Comparison of ENCODE assay signal across 35 cellular contexts in the genomic region with DNA sequence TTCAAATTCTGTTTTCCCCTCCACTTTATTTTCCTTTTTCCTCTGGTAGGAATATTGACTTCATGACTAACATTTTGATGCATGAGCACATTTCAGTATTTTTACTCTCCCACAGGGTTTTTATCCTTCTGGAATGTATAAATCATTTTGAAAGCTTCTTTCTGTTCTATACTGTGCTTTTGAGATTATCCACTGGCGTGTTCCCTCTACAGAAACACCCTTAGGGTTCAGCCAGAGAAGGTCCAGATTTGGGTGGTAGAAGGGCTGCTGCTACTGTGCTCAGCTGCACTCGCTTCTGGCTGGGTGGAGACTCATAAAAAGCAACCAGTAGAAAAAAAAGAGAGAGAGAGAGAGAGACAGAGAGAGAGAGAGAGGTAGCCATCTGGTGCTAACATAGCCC. TPM values are rescaled to one million over a fixed set of nuclear protein-coding genes. Genes with fewer than 3 reads are reported as not detected.
A peak's percentile ranks its signal among the peaks of the same experiment; 100 is the strongest.
DNase-seq lines count a peak whose midpoint lies in the region; ATAC-seq, FAIRE-seq and TF ChIP-seq lines count a peak whose summit lies in the region.
"Had no signal": no experiment of that assay in that cellular context is flagged by ENCODE, and none has a peak within 500 bp of the region (broad histone marks: within the 10 kb centered on the region; RNA-seq: fewer than 3 reads in every experiment).

No MANE protein-coding gene starts in this region.

- H3K4me1 ChIP-seq in osteoblast (ENCODE audit: insufficient read depth, low read length) = peaks cover 23% of the 10 kb centered on the region
- H3K4me1 ChIP-seq: thyroid gland had no signal

- H3K4me3 ChIP-seq in osteoblast (ENCODE audit: insufficient read depth, low read length) = no peak overlapping the region
- H3K4me3 ChIP-seq: right lobe of liver, thyroid gland had no signal

- H2AFZ ChIP-seq in osteoblast (ENCODE audit: low read length) = peak overlapping the region; percentile 61

- peak overlapping the region; percentile 92 for H3K27ac Mint-ChIP-seq in endothelial cell (ENCODE audit: unreplicated experiment)
- no peak overlapping the region for H3K27ac Mint-ChIP-seq in stimulated activated memory B cell treated with anti-CD40 and anti-IgM and Interleukin-4, amounts not matched to agents 10 μg/mL and 1 μg/mL and 100 μg/mL, for 72 hours
- H3K27ac Mint-ChIP-seq: activated CD4-positive, alpha-beta T cell treated with anti-CD3 and anti-CD28 coated beads for 36 hours; activated naive CD4-positive, alpha-beta T cell treated with anti-CD3 and anti-CD28 coated beads for 36 hours; activated T-cell treated with anti-CD3 and anti-CD28 coated beads, Interleukin-2, amount 50 U/mL, for 24 hours; CD4-positive, alpha-beta memory T cell; nephron; stimulated activated naive CD8-positive, alpha-beta T cell treated with anti-CD3 and anti-CD28 coated beads, Interleukin-15, amount 100 ng/mL, for 72 hours had no signal

- no peak for ATAC-seq in stimulated activated memory B cell treated with anti-CD40 and anti-IgM and Interleukin-4, amounts not matched to agents 10 μg/mL and 1 μg/mL and 100 μg/mL, for 72 hours
- ATAC-seq: activated CD4-positive, alpha-beta T cell treated with anti-CD3 and anti-CD28 coated beads for 36 hours; left ventricle myocardium superior; stimulated activated naive CD8-positive, alpha-beta T cell treated with anti-CD3 and anti-CD28 coated beads, Interleukin-15, amount 100 ng/mL, for 72 hours had no signal

- peaks cover 19% of the 10 kb centered on the region for H3K4me1 Mint-ChIP-seq in endothelial cell (ENCODE audit: unreplicated experiment)
- H3K4me1 Mint-ChIP-seq in stimulated activated memory B cell treated with anti-CD40 and anti-IgM and Interleukin-4, amounts not matched to agents 10 μg/mL and 1 μg/mL and 100 μg/mL, for 72 hours = no peaks in the 10 kb centered on the region
- H3K4me1 Mint-ChIP-seq: activated CD4-positive, alpha-beta T cell treated with anti-CD3 and anti-CD28 coated beads for 36 hours; CD4-positive, alpha-beta memory T cell; nephron; stimulated activated naive CD8-positive, alpha-beta T cell treated with anti-CD3 and anti-CD28 coated beads, Interleukin-15, amount 100 ng/mL, for 72 hours had no signal

- H4K20me1 ChIP-seq in osteoblast (ENCODE audit: insufficient read depth, low read length) = no peaks in the 10 kb centered on the region

- no peaks in the 10 kb centered on the region for H3K36me3 ChIP-seq in osteoblast (ENCODE audit: insufficient read depth, low read length)
- H3K36me3 ChIP-seq: thyroid gland had no signal

- TF ChIP-seq CTCF in endothelial cell (IDR thresholded peaks at IDR 0.05; ENCODE audit: unreplicated experiment) (no peak), osteoblast (IDR thresholded peaks at IDR 0.05; ENCODE audit: extremely low read depth, low read depth, low read length) (no peak)

- peak; percentile 54 for DNase-seq in EH (ENCODE audit: low read depth)
- DNase-seq in RCC 7860 (ENCODE audit: low spot score) = peak; percentile 9
- DNase-seq in endothelial cell (ENCODE audit: low spot score) = no peak
- DNase-seq in osteoblast (ENCODE audit: insufficient read length, low spot score, missing footprints) = peak; percentile 55
- DNase-seq in activated gamma-delta T cell treated with Interleukin-2 at 50 U/mL for 16 hours = no peak
- DNase-seq in cerebellar nuclear complex (lab: John Stamatoyannopoulos, UW) = no peak
- DNase-seq: activated CD4-positive, alpha-beta T cell treated with anti-CD3 and anti-CD28 coated beads for 36 hours; activated naive CD4-positive, alpha-beta T cell treated with anti-CD3 and anti-CD28 coated beads for 36 hours; activated T-cell treated with anti-CD3 and anti-CD28 coated beads, Interleukin-2, amount 50 U/mL, for 24 hours; amygdala; CD4-positive, alpha-beta memory T cell; DMS153; effector CD4-positive, alpha-beta T cell; erythroblast; foreskin melanocyte; GDM1; GOT3; left ventricle myocardium superior; NCI-H1694; NCI-H526 treated with DMSO at 0.1 percent for 48 hours; right lobe of liver; RPMI8226; stimulated activated CD4-positive, alpha-beta T cell treated with anti-CD3 and anti-CD28 coated beads, Interleukin-15, amount 100 ng/mL, for 24 hours; stimulated activated naive CD8-positive, alpha-beta T cell treated with anti-CD3 and anti-CD28 coated beads, Interleukin-15, amount 100 ng/mL, for 72 hours; T-helper 2 cell; thyroid gland had no signal

- H3K27me3 Mint-ChIP-seq in endothelial cell (ENCODE audit: unreplicated experiment) = no peaks in the 10 kb centered on the region
- H3K27me3 Mint-ChIP-seq in stimulated activated memory B cell treated with anti-CD40 and anti-IgM and Interleukin-4, amounts not matched to agents 10 μg/mL and 1 μg/mL and 100 μg/mL, for 72 hours = peaks cover 40% of the 10 kb centered on the region

- peak overlapping the region; percentile 59 for H3K27ac ChIP-seq in osteoblast (ENCODE audit: low read depth, low read length)
- H3K27ac ChIP-seq: KMS-11, thyroid gland had no signal

- H3K9me3 ChIP-seq in osteoblast (ENCODE audit: low read depth, low read length) = no peaks in the 10 kb centered on the region
- H3K9me3 ChIP-seq: right lobe of liver, thyroid gland had no signal

- no peaks in the 10 kb centered on the region for H3K36me3 Mint-ChIP-seq in endothelial cell (ENCODE audit: low read depth, unreplicated experiment)
- H3K36me3 Mint-ChIP-seq in stimulated activated memory B cell treated with anti-CD40 and anti-IgM and Interleukin-4, amounts not matched to agents 10 μg/mL and 1 μg/mL and 100 μg/mL, for 72 hours = no peaks in the 10 kb centered on the region
- H3K36me3 Mint-ChIP-seq: CD4-positive, alpha-beta memory T cell had no signal

- no peak overlapping the region for H3K4me3 Mint-ChIP-seq in endothelial cell (ENCODE audit: unreplicated experiment)
- no peak overlapping the region for H3K4me3 Mint-ChIP-seq in stimulated activated memory B cell treated with anti-CD40 and anti-IgM and Interleukin-4, amounts not matched to agents 10 μg/mL and 1 μg/mL and 100 μg/mL, for 72 hours
- H3K4me3 Mint-ChIP-seq: activated CD4-positive, alpha-beta T cell treated with anti-CD3 and anti-CD28 coated beads for 36 hours; activated naive CD4-positive, alpha-beta T cell treated with anti-CD3 and anti-CD28 coated beads for 36 hours; activated T-cell treated with anti-CD3 and anti-CD28 coated beads, Interleukin-2, amount 50 U/mL, for 24 hours; CD4-positive, alpha-beta memory T cell; nephron; stimulated activated naive CD8-positive, alpha-beta T cell treated with anti-CD3 and anti-CD28 coated beads, Interleukin-15, amount 100 ng/mL, for 72 hours had no signal

- H3K4me2 ChIP-seq in osteoblast (ENCODE audit: insufficient read depth, low read length) = peak overlapping the region; percentile 32
- H3K4me2 ChIP-seq: KMS-11 had no signal

- H3K9me3 Mint-ChIP-seq in endothelial cell (ENCODE audit: unreplicated experiment) = no peaks in the 10 kb centered on the region
- H3K9me3 Mint-ChIP-seq in stimulated activated memory B cell treated with anti-CD40 and anti-IgM and Interleukin-4, amounts not matched to agents 10 μg/mL and 1 μg/mL and 100 μg/mL, for 72 hours = no peaks in the 10 kb centered on the region
- H3K9me3 Mint-ChIP-seq: activated naive CD4-positive, alpha-beta T cell treated with anti-CD3 and anti-CD28 coated beads for 36 hours; activated T-cell treated with anti-CD3 and anti-CD28 coated beads, Interleukin-2, amount 50 U/mL, for 24 hours; nephron had no signal

- FAIRE-seq in RCC 7860 (lab: Jason Lieb, UNC) = no peak
- FAIRE-seq: GM18507, HTR-8/SVneo had no signal

- no peaks in the 10 kb centered on the region for H3K79me2 ChIP-seq in osteoblast (ENCODE audit: insufficient read depth, low read length)

- H3K27me3 ChIP-seq in osteoblast (ENCODE audit: insufficient read depth, low read length) = no peaks in the 10 kb centered on the region
- H3K27me3 ChIP-seq: right lobe of liver, thyroid gland had no signal

RNA-seq across cellular contexts. Expression of gene APCS, which starts 7.0 kb away (rescaled TPM):
- total RNA-seq in endothelial cell (ENCODE audit: unreplicated experiment) (not detected), osteoblast (not detected in 2 replicates)
- total RNA-seq: activated CD4-positive, alpha-beta T cell treated with anti-CD3 and anti-CD28 coated beads for 36 hours; activated CD8-positive, alpha-beta memory T cell treated with anti-CD3 and anti-CD28 coated beads for 36 hours; activated naive CD4-positive, alpha-beta T cell treated with anti-CD3 and anti-CD28 coated beads for 36 hours; CD4-positive, alpha-beta memory T cell; cerebellum; left ventricle myocardium superior; mononuclear cell; SK-MEL-5; thyroid gland had no signal

RNA-seq across cellular contexts. Expression of gene OR10J5, which starts 58.8 kb away (rescaled TPM):
- not detected for total RNA-seq in endothelial cell (ENCODE audit: unreplicated experiment)
- total RNA-seq in osteoblast = not detected in 2 replicates
- total RNA-seq: activated CD4-positive, alpha-beta T cell treated with anti-CD3 and anti-CD28 coated beads for 36 hours; activated CD8-positive, alpha-beta memory T cell treated with anti-CD3 and anti-CD28 coated beads for 36 hours; activated naive CD4-positive, alpha-beta T cell treated with anti-CD3 and anti-CD28 coated beads for 36 hours; CD4-positive, alpha-beta memory T cell; left ventricle myocardium superior; mononuclear cell; SK-MEL-5; thyroid gland had no signal

Comparison
In these comparisons a context has a peak if more than half of its experiments do, and no peak if none do; other contexts are left out.
1. DNase-seq: peak in EH (single experiment), RCC 7860 (single experiment) and osteoblast (single experiment); none in endothelial cell (single experiment), activated gamma-delta T cell treated with Interleukin-2 at 50 U/mL for 16 hours (single experiment) and cerebellar nuclear complex (0 of 2).